15 cellular contexts compared by ENCODE assay signal in the genomic region with DNA sequence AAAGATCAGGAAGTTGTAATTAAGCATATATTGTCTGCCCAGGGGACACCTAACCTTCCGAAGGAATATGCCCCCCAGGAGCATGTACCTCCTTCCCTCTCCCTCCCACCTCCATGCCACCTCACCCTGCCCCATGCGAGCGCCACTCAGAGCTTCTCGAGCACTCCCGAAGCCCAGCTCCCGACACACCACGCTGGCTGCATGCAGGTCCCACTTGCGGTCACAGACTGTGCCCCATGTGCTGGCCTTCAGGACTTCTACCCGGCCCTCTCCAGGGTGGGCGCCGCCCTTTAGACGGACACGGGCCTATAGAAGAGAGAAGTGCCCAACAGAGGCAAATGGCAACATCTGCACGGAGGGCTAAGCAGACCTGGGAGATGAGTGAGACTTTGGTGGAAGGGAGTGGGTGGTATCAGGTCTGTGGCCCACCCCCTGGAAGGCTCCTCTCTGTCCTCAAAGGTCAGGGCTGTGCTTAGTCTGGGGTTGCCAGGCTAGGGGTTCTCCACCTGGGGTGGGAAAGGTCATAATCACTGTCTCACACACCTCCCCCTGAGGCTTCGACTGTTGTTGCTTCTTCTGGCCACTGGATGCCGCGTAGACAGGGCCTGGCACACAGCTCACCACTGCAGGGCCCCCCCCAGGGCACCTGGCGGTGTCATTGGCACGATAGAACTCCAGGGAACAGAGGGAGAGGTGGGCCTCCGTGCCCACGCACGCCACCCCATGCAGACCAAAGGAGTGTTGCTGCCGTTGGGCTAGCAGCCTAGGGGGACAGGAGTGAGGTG. TPM values are rescaled to one million over a fixed set of nuclear protein-coding genes. Genes with fewer than 3 reads are reported as not detected.
"Had no signal": no experiment of that assay in that cellular context is flagged by ENCODE, and none has a peak within 500 bp of the region (broad histone marks: within the 10 kb centered on the region; RNA-seq: fewer than 3 reads in every experiment).

No MANE protein-coding gene starts in this region.

- ATAC-seq: gastrocnemius medialis, heart right ventricle, left ventricle myocardium superior had no signal

- H3K9ac ChIP-seq: parathyroid adenoma had no signal

- H3K4me1 ChIP-seq: parathyroid adenoma had no signal

- H3K9me3 ChIP-seq: gastrocnemius medialis, heart right ventricle, transverse colon had no signal

- H3K27ac ChIP-seq: gastrocnemius medialis, heart right ventricle, parathyroid adenoma, skin epidermis, transverse colon had no signal

- H2AFZ ChIP-seq: parathyroid adenoma had no signal

- H3K4me3 ChIP-seq: gastrocnemius medialis, heart right ventricle, skin epidermis, transverse colon had no signal

- H3K79me2 ChIP-seq: parathyroid adenoma had no signal

- DNase-seq: activated CD4-positive, alpha-beta T cell treated with anti-CD3 and anti-CD28 coated beads for 4 hours; activated CD8-positive, alpha-beta memory T cell treated with anti-CD3 and anti-CD28 coated beads for 24 hours; activated naive CD4-positive, alpha-beta T cell treated with Interleukin-2 at 50 U/mL for 16 hours; effector memory CD4-positive, alpha-beta T cell; gastrocnemius medialis; heart right ventricle; left ventricle myocardium superior; T-helper 9 cell; transverse colon had no signal

- H3K27me3 ChIP-seq: gastrocnemius medialis, heart right ventricle, transverse colon had no signal

RNA-seq across cellular contexts. Expression of a gene that starts 10.3 kb away (rescaled TPM):
- total RNA-seq: cardiac septum, fibroblast of lung, kidney epithelial cell, left ventricle myocardium superior, subcutaneous adipose tissue had no signal
- polyA plus RNA-seq: fibroblast of lung had no signal
